20 cellular contexts compared by ENCODE assay signal in the genomic region with DNA sequence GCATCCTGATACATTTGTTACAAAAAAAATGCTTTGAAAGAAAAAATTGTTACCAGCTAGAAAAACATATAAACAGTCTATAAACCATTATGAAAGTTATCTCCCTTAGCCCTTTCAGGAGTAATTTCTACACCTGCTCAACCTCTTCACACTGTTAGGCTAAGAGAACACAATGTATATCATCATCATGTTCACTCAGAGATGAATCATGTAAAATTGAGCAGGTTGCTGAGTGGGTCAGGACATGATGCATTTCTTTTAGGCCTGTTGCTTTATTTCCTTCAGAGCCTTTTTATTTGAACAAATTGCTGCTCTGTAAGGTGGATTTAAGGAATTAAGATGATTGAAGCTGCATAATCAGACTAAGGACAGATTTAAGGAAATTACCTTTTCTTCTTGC.
"Had no signal": no experiment of that assay in that cellular context is flagged by ENCODE, and none has a peak within 500 bp of the region (broad histone marks: within the 10 kb centered on the region; RNA-seq: fewer than 3 reads in every experiment).

No MANE protein-coding gene starts in this region.

- H3K4me3 ChIP-seq: body of pancreas, gastrocnemius medialis, ovary, prostate gland, spleen, thoracic aorta had no signal

- H3K4me1 Mint-ChIP-seq: activated naive CD4-positive, alpha-beta T cell treated with anti-CD3 and anti-CD28 coated beads, Interleukin-2, amount 50 U/mL, for 24 hours; WTC11 had no signal

- H3K4me3 Mint-ChIP-seq: activated naive CD4-positive, alpha-beta T cell treated with anti-CD3 and anti-CD28 coated beads, Interleukin-2, amount 50 U/mL, for 24 hours; activated T-cell treated with anti-CD3 and anti-CD28 coated beads, Interleukin-2, amount 50 U/mL, for 72 hours; natural killer cell treated with Interleukin-12 subunit alpha and Interleukin-12 subunit beta and Interleukin-15 and Interleukin-18, amount 100 ng/mL, for 72 hours; type B pancreatic cell; WTC11 had no signal

- H3K27ac ChIP-seq: body of pancreas, gastrocnemius medialis, neutrophil, ovary, prostate gland, spleen, thoracic aorta had no signal

- H3K9me3 Mint-ChIP-seq: activated naive CD4-positive, alpha-beta T cell treated with anti-CD3 and anti-CD28 coated beads, Interleukin-2, amount 50 U/mL, for 24 hours; type B pancreatic cell had no signal

- H3K36me3 ChIP-seq: gastrocnemius medialis, neutrophil, ovary, prostate gland, spleen, thoracic aorta had no signal

- H3K27me3 ChIP-seq: body of pancreas, gastrocnemius medialis, neutrophil, ovary, spleen had no signal

- ATAC-seq: activated T-cell treated with anti-CD3 and anti-CD28 coated beads, Interleukin-2, amount 50 U/mL, for 72 hours; body of pancreas; gastrocnemius medialis; left ventricle myocardium superior; natural killer cell treated with Interleukin-12 subunit alpha and Interleukin-12 subunit beta and Interleukin-15 and Interleukin-18, amount 100 ng/mL, for 72 hours; WTC11 had no signal

- H3K9me3 ChIP-seq: body of pancreas, gastrocnemius medialis, neutrophil, ovary, prostate gland, spleen, thoracic aorta had no signal

- DNase-seq: activated CD4-positive, alpha-beta T cell treated with anti-CD3 and anti-CD28 coated beads, Interleukin-2, amount 50 U/mL, for 48 hours; activated gamma-delta T cell treated with Interleukin-2 at 50 U/mL for 16 hours; activated T-cell treated with anti-CD3 and anti-CD28 coated beads, Interleukin-2, amount 50 U/mL, for 72 hours; anterior cingulate cortex; body of pancreas; dermis blood vessel endothelial cell; effector CD8-positive, alpha-beta T cell; gastrocnemius medialis; left ventricle myocardium superior; ovary; spleen; stimulated activated CD4-positive, alpha-beta T cell treated with anti-CD3 and anti-CD28 coated beads, Interleukin-4, amount 100 ng/mL, for 1 hour; stimulated activated naive CD4-positive, alpha-beta T cell treated with Interleukin-2 at 50 U/mL for 16 hours had no signal

- H3K36me3 Mint-ChIP-seq: activated naive CD4-positive, alpha-beta T cell treated with anti-CD3 and anti-CD28 coated beads, Interleukin-2, amount 50 U/mL, for 24 hours; natural killer cell treated with Interleukin-12 subunit alpha and Interleukin-12 subunit beta and Interleukin-15 and Interleukin-18, amount 100 ng/mL, for 72 hours; type B pancreatic cell had no signal

- H3K4me1 ChIP-seq: body of pancreas, gastrocnemius medialis, prostate gland, spleen had no signal

- H3K27ac Mint-ChIP-seq: activated naive CD4-positive, alpha-beta T cell treated with anti-CD3 and anti-CD28 coated beads, Interleukin-2, amount 50 U/mL, for 24 hours; activated T-cell treated with anti-CD3 and anti-CD28 coated beads, Interleukin-2, amount 50 U/mL, for 72 hours; natural killer cell treated with Interleukin-12 subunit alpha and Interleukin-12 subunit beta and Interleukin-15 and Interleukin-18, amount 100 ng/mL, for 72 hours; type B pancreatic cell; WTC11 had no signal
